8 cellular contexts compared by ENCODE assay signal in genomic region chr1:156052862-156053769, GRCh38. TPM values are rescaled to one million over a fixed set of nuclear protein-coding genes. Genes with fewer than 3 reads are reported as not detected.
DNase-seq lines count a peak whose midpoint lies in the region; ATAC-seq and TF ChIP-seq lines count a peak whose summit lies in the region.

No MANE protein-coding gene starts in this region.

- H3K27ac Mint-ChIP-seq in activated naive CD4-positive, alpha-beta T cell treated with anti-CD3 and anti-CD28 coated beads, Interleukin-2, amount 50 U/mL, for 72 hours, result peak overlapping the region; percentile 91 to 92
- peak overlapping the region; percentile 96 for H3K27ac Mint-ChIP-seq in type B pancreatic cell

- no peaks in the 10 kb centered on the region for H3K27me3 Mint-ChIP-seq in type B pancreatic cell

- H3K4me3 ChIP-seq in GM12864 (ENCODE audit: low read depth, low read length), result peak overlapping the region; percentile 61

- DNase-seq in GM12864 (ENCODE audit: low read depth) (no peak), LHCN-M2 (ENCODE audit: low read depth) (peak; percentile 69), head of caudate nucleus (peak; percentile 9 to 83 (median 59)), pons (ENCODE audit: low spot score) (peak; percentile 40), type B pancreatic cell (ENCODE audit: extremely low spot score, unreplicated experiment) (peak; percentile 89)
- DNase-seq in activated naive CD4-positive, alpha-beta T cell treated with anti-CD3 and anti-CD28 coated beads, Interleukin-2, amount 50 U/mL, for 72 hours (ENCODE audit: low spot score in 2 of 2), result peak; percentile 69 to 71

- H3K9me3 Mint-ChIP-seq in activated naive CD4-positive, alpha-beta T cell treated with anti-CD3 and anti-CD28 coated beads, Interleukin-2, amount 50 U/mL, for 72 hours, result no peaks in the 10 kb centered on the region
- no peaks in the 10 kb centered on the region for H3K9me3 Mint-ChIP-seq in type B pancreatic cell

- peak overlapping the region; percentile 99 for H3K4me3 Mint-ChIP-seq in type B pancreatic cell

- peaks cover 0 to 17% of the 10 kb centered on the region in 2 donors for H3K36me3 Mint-ChIP-seq in activated naive CD4-positive, alpha-beta T cell treated with anti-CD3 and anti-CD28 coated beads, Interleukin-2, amount 50 U/mL, for 72 hours
- peaks cover 11% of the 10 kb centered on the region for H3K36me3 Mint-ChIP-seq in type B pancreatic cell

- intact Hi-C loops in head of caudate nucleus (cut with DNase I), result loop anchor here (10.0 kb wide), 1 partner anchor 68 kb away; no protein-coding TSS in a partner anchor

- peaks cover 21% of the 10 kb centered on the region for H3K4me1 Mint-ChIP-seq in type B pancreatic cell (ENCODE audit: unreplicated experiment)

- ATAC-seq in SK-N-SH treated with all-trans-retinoic acid at 6 μM for 48 hours (peak; percentile 60), GM21423 (IDR thresholded peaks at IDR 0.05; ENCODE audit: unreplicated experiment) (no peak)
- peak; percentile 46 to 55 for ATAC-seq in activated naive CD4-positive, alpha-beta T cell treated with anti-CD3 and anti-CD28 coated beads, Interleukin-2, amount 50 U/mL, for 72 hours

- TF ChIP-seq CTCF in GM12864 (IDR thresholded peaks at IDR 0.05; ENCODE audit: low read depth, low read length, missing control alignments) (peak; percentile 41), type B pancreatic cell (conservative IDR thresholded peaks at IDR 0.05) (peak; percentile 61)

TF ChIP-seq in SK-N-SH treated with all-trans-retinoic acid at 6 μM for 48 hours, 23 proteins besides CTCF, POLR2A, EP300 and RAD21:
- TF ChIP-seq, protein P1, sequence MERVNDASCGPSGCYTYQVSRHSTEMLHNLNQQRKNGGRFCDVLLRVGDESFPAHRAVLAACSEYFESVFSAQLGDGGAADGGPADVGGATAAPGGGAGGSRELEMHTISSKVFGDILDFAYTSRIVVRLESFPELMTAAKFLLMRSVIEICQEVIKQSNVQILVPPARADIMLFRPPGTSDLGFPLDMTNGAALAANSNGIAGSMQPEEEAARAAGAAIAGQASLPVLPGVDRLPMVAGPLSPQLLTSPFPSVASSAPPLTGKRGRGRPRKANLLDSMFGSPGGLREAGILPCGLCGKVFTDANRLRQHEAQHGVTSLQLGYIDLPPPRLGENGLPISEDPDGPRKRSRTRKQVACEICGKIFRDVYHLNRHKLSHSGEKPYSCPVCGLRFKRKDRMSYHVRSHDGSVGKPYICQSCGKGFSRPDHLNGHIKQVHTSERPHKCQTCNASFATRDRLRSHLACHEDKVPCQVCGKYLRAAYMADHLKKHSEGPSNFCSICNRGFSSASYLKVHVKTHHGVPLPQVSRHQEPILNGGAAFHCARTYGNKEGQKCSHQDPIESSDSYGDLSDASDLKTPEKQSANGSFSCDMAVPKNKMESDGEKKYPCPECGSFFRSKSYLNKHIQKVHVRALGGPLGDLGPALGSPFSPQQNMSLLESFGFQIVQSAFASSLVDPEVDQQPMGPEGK (CRISPR knock-in tag; IDR thresholded peaks at IDR 0.05; ENCODE audit: borderline replicate concordance), result 0 out of 2 replicates have a peak, but pooled peaks have one; percentile 11
- TF ChIP-seq ZNF8 (CRISPR knock-in tag; IDR thresholded peaks at IDR 0.05), result peak; percentile 49; the same call in 1 of the 2 replicates
- no peak for TF ChIP-seq ZFP30 (CRISPR knock-in tag; IDR thresholded peaks at IDR 0.05)

RNA-seq across cellular contexts. Expression of gene UBQLN4, which starts 0.5 kb away (rescaled TPM):
- total RNA-seq in LHCN-M2 (2014; rRNA removed) (34.1 and 37.7 TPM in 2 replicates), type B pancreatic cell (ENCODE audit: low replicate concordance) (40.3 and 54.5 TPM in 2 replicates)
- 28.4 TPM for polyA plus RNA-seq in LHCN-M2 (2012)
- total RNA-seq in activated naive CD4-positive, alpha-beta T cell treated with anti-CD3 and anti-CD28 coated beads, Interleukin-2, amount 50 U/mL, for 72 hours, result 10 to 100 TPM; 31.3 to 32.2 TPM

RNA-seq across cellular contexts. Expression of gene LAMTOR2, which starts 1.5 kb away (rescaled TPM):
- total RNA-seq in LHCN-M2 (2014; rRNA removed) (67.3 and 70.9 TPM in 2 replicates), type B pancreatic cell (ENCODE audit: low replicate concordance) (55.6 and 60.9 TPM in 2 replicates)
- 135 TPM for polyA plus RNA-seq in LHCN-M2 (2012)
- 10 to 100 TPM; 36.0 to 51.7 TPM for total RNA-seq in activated naive CD4-positive, alpha-beta T cell treated with anti-CD3 and anti-CD28 coated beads, Interleukin-2, amount 50 U/mL, for 72 hours

RNA-seq across cellular contexts. Expression of gene RAB25, which starts 7.8 kb away (rescaled TPM):
- total RNA-seq in LHCN-M2 (2014; rRNA removed) (not detected in 2 replicates), type B pancreatic cell (ENCODE audit: low replicate concordance) (97.9 and 294 TPM in 2 replicates)
- polyA plus RNA-seq in LHCN-M2 (2012), result not detected
- total RNA-seq in activated naive CD4-positive, alpha-beta T cell treated with anti-CD3 and anti-CD28 coated beads, Interleukin-2, amount 50 U/mL, for 72 hours, result under 1 TPM; 0.36 to 0.89 TPM

RNA-seq across cellular contexts. Expression of gene MEX3A, which starts 29.1 kb away (rescaled TPM):
- total RNA-seq in LHCN-M2 (2014; rRNA removed) (4.9 and 5.8 TPM in 2 replicates), type B pancreatic cell (ENCODE audit: low replicate concordance) (31.0 and 61.9 TPM in 2 replicates)
- 3.1 TPM for polyA plus RNA-seq in LHCN-M2 (2012)
- total RNA-seq in activated naive CD4-positive, alpha-beta T cell treated with anti-CD3 and anti-CD28 coated beads, Interleukin-2, amount 50 U/mL, for 72 hours, result under 1 TPM; 0.16 to 0.49 TPM

RNA-seq across cellular contexts. Expression of gene SSR2, which starts 32.4 kb away (rescaled TPM):
- total RNA-seq in LHCN-M2 (2014; rRNA removed) (229 and 351 TPM in 2 replicates), type B pancreatic cell (ENCODE audit: low replicate concordance) (223 and 248 TPM in 2 replicates)
- 381 TPM for polyA plus RNA-seq in LHCN-M2 (2012)
- 100 to 1,000 TPM; 178 TPM for total RNA-seq in activated naive CD4-positive, alpha-beta T cell treated with anti-CD3 and anti-CD28 coated beads, Interleukin-2, amount 50 U/mL, for 72 hours

Comparison
In these comparisons a context has a peak if more than half of its experiments do, and no peak if none do; other contexts are left out.
1. RNA of gene RAB25, which starts 7.8 kb away (total RNA-seq): 97.9 to 294 TPM in type B pancreatic cell; 0.36 to 0.89 TPM in activated naive CD4-positive, alpha-beta T cell treated with anti-CD3 and anti-CD28 coated beads, Interleukin-2, amount 50 U/mL, for 72 hours and not detected in LHCN-M2; every median in the first group is over 10 times any median in the second.